In the genomic region with DNA sequence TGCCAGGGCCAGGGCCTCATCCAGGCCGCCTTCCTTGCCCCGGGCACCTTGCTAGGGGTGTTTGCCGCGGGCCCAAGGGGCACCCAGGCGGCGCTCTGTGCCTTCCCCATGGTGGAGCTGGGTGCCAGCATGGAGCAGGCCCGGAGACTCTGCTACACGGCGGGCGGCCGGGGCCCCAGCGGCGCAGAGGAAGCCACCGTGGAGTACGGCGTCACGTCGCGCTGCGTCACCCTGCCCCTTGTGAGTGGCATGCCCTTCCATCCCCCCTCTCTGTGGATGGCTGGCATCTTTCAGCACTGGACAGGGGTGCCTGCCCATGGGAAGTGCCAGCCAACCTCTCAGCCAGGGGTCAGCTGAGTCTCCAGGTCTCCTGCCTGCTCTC, we compare ENCODE assay signal across 3 cellular contexts.
A peak's percentile ranks its signal among the peaks of the same experiment; 100 is the strongest.
TF ChIP-seq lines count a peak whose summit lies in the region.

No MANE protein-coding gene starts in this region.

TF ChIP-seq in SK-N-SH, 30 proteins besides CTCF, POLR2A, EP300 and RAD21:
- TF ChIP-seq, protein P1, sequence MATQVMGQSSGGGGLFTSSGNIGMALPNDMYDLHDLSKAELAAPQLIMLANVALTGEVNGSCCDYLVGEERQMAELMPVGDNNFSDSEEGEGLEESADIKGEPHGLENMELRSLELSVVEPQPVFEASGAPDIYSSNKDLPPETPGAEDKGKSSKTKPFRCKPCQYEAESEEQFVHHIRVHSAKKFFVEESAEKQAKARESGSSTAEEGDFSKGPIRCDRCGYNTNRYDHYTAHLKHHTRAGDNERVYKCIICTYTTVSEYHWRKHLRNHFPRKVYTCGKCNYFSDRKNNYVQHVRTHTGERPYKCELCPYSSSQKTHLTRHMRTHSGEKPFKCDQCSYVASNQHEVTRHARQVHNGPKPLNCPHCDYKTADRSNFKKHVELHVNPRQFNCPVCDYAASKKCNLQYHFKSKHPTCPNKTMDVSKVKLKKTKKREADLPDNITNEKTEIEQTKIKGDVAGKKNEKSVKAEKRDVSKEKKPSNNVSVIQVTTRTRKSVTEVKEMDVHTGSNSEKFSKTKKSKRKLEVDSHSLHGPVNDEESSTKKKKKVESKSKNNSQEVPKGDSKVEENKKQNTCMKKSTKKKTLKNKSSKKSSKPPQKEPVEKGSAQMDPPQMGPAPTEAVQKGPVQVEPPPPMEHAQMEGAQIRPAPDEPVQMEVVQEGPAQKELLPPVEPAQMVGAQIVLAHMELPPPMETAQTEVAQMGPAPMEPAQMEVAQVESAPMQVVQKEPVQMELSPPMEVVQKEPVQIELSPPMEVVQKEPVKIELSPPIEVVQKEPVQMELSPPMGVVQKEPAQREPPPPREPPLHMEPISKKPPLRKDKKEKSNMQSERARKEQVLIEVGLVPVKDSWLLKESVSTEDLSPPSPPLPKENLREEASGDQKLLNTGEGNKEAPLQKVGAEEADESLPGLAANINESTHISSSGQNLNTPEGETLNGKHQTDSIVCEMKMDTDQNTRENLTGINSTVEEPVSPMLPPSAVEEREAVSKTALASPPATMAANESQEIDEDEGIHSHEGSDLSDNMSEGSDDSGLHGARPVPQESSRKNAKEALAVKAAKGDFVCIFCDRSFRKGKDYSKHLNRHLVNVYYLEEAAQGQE (IDR thresholded peaks at IDR 0.05; ENCODE audit: low read depth, low read length) = peak; percentile 72; the same call in 1 of the 2 replicates
- TF ChIP-seq YY1 (IDR thresholded peaks at IDR 0.05; ENCODE audit: low read depth) = no peak

TF ChIP-seq in SK-N-SH treated with all-trans-retinoic acid at 6 μM for 48 hours, 23 proteins besides CTCF, POLR2A, EP300 and RAD21 (continued from another document):
- no peak for TF ChIP-seq TCF4 (CRISPR knock-in tag; IDR thresholded peaks at IDR 0.05; ENCODE audit: borderline replicate concordance)
- TF ChIP-seq, protein P2, sequence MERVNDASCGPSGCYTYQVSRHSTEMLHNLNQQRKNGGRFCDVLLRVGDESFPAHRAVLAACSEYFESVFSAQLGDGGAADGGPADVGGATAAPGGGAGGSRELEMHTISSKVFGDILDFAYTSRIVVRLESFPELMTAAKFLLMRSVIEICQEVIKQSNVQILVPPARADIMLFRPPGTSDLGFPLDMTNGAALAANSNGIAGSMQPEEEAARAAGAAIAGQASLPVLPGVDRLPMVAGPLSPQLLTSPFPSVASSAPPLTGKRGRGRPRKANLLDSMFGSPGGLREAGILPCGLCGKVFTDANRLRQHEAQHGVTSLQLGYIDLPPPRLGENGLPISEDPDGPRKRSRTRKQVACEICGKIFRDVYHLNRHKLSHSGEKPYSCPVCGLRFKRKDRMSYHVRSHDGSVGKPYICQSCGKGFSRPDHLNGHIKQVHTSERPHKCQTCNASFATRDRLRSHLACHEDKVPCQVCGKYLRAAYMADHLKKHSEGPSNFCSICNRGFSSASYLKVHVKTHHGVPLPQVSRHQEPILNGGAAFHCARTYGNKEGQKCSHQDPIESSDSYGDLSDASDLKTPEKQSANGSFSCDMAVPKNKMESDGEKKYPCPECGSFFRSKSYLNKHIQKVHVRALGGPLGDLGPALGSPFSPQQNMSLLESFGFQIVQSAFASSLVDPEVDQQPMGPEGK (CRISPR knock-in tag; IDR thresholded peaks at IDR 0.05; ENCODE audit: borderline replicate concordance) = no peak
- TF ChIP-seq, protein P3, sequence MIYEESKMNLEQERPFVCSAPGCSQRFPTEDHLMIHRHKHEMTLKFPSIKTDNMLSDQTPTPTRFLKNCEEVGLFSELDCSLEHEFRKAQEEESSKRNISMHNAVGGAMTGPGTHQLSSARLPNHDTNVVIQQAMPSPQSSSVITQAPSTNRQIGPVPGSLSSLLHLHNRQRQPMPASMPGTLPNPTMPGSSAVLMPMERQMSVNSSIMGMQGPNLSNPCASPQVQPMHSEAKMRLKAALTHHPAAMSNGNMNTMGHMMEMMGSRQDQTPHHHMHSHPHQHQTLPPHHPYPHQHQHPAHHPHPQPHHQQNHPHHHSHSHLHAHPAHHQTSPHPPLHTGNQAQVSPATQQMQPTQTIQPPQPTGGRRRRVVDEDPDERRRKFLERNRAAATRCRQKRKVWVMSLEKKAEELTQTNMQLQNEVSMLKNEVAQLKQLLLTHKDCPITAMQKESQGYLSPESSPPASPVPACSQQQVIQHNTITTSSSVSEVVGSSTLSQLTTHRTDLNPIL (CRISPR knock-in tag; IDR thresholded peaks at IDR 0.05; ENCODE audit: low read depth) = no peak
- no peak for TF ChIP-seq CSDC2 (CRISPR knock-in tag; IDR thresholded peaks at IDR 0.05)
- TF ChIP-seq BACH2 (CRISPR knock-in tag; IDR thresholded peaks at IDR 0.05; ENCODE audit: borderline replicate concordance) = no peak
- no peak for TF ChIP-seq GLIS3 (CRISPR knock-in tag; IDR thresholded peaks at IDR 0.05)
- TF ChIP-seq ZNF8 (CRISPR knock-in tag; IDR thresholded peaks at IDR 0.05) = no peak
- TF ChIP-seq ZC3H10 (CRISPR knock-in tag; IDR thresholded peaks at IDR 0.05) = no peak
- no peak for TF ChIP-seq ESRRG (CRISPR knock-in tag; IDR thresholded peaks at IDR 0.05)
- no peak for TF ChIP-seq RARB (CRISPR knock-in tag; IDR thresholded peaks at IDR 0.05)
- TF ChIP-seq, protein P4, sequence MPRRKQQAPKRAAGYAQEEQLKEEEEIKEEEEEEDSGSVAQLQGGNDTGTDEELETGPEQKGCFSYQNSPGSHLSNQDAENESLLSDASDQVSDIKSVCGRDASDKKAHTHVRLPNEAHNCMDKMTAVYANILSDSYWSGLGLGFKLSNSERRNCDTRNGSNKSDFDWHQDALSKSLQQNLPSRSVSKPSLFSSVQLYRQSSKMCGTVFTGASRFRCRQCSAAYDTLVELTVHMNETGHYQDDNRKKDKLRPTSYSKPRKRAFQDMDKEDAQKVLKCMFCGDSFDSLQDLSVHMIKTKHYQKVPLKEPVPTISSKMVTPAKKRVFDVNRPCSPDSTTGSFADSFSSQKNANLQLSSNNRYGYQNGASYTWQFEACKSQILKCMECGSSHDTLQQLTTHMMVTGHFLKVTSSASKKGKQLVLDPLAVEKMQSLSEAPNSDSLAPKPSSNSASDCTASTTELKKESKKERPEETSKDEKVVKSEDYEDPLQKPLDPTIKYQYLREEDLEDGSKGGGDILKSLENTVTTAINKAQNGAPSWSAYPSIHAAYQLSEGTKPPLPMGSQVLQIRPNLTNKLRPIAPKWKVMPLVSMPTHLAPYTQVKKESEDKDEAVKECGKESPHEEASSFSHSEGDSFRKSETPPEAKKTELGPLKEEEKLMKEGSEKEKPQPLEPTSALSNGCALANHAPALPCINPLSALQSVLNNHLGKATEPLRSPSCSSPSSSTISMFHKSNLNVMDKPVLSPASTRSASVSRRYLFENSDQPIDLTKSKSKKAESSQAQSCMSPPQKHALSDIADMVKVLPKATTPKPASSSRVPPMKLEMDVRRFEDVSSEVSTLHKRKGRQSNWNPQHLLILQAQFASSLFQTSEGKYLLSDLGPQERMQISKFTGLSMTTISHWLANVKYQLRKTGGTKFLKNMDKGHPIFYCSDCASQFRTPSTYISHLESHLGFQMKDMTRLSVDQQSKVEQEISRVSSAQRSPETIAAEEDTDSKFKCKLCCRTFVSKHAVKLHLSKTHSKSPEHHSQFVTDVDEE (CRISPR knock-in tag; IDR thresholded peaks at IDR 0.05) = no peak
- no peak for TF ChIP-seq ZNF70 (CRISPR knock-in tag; IDR thresholded peaks at IDR 0.05)
- no peak for TF ChIP-seq SNAI2 (CRISPR knock-in tag; IDR thresholded peaks at IDR 0.05)
- no peak for TF ChIP-seq ZFP3 (CRISPR knock-in tag; IDR thresholded peaks at IDR 0.05)

TF ChIP-seq in HEK293, 187 proteins besides CTCF, POLR2A, EP300 and RAD21:
- TF ChIP-seq, protein P1 (tag by site-specific recombination; IDR thresholded peaks at IDR 0.05) = peak; percentile 57
- TF ChIP-seq, protein P5, sequence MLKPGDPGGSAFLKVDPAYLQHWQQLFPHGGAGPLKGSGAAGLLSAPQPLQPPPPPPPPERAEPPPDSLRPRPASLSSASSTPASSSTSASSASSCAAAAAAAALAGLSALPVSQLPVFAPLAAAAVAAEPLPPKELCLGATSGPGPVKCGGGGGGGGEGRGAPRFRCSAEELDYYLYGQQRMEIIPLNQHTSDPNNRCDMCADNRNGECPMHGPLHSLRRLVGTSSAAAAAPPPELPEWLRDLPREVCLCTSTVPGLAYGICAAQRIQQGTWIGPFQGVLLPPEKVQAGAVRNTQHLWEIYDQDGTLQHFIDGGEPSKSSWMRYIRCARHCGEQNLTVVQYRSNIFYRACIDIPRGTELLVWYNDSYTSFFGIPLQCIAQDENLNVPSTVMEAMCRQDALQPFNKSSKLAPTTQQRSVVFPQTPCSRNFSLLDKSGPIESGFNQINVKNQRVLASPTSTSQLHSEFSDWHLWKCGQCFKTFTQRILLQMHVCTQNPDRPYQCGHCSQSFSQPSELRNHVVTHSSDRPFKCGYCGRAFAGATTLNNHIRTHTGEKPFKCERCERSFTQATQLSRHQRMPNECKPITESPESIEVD (tag by site-specific recombination; IDR thresholded peaks at IDR 0.05) = no peak
